In genomic region chrX:42686296-42686695, GRCh38 we compare ENCODE assay signal across 14 cellular contexts.
A peak's percentile ranks its signal among the peaks of the same experiment; 100 is the strongest.
DNase-seq lines count a peak whose midpoint lies in the region; ATAC-seq and TF ChIP-seq lines count a peak whose summit lies in the region.
"Had no signal": no experiment of that assay in that cellular context is flagged by ENCODE, and none has a peak within 500 bp of the region (broad histone marks: within the 10 kb centered on the region; RNA-seq: fewer than 3 reads in every experiment).

No MANE protein-coding gene starts in this region.

- no peak overlapping the region for H3K14ac ChIP-seq in trophoblast cell (ENCODE audit: low read length)

- in situ Hi-C loops in mammary epithelial cell (cut with MboI; ENCODE audit: low sequenced_read_pairs in 2 of 2), result no loop called here

- H3K4me2 ChIP-seq in mammary epithelial cell (ENCODE audit: insufficient read depth, low read depth, low read length) (no peak overlapping the region), trophoblast cell (ENCODE audit: low read length) (no peak overlapping the region)
- H3K4me2 ChIP-seq: BLaER1 treated with 17β-estradiol and CSF1 and Interleukin-3, amounts not matched to agents 10 nM and 100 nM had no signal

- H4K91ac ChIP-seq in trophoblast cell (ENCODE audit: low read depth, low read length), result no peak overlapping the region

- no peak overlapping the region for H3K23ac ChIP-seq in trophoblast cell (ENCODE audit: low read length)

- H2AFZ ChIP-seq in mammary epithelial cell (ENCODE audit: low read depth, low read length), result peak overlapping the region; percentile 41
- H2AFZ ChIP-seq in trophoblast cell (ENCODE audit: insufficient read depth, low read length, poor library complexity), result no peak overlapping the region
- H2AFZ ChIP-seq: GM23248 had no signal

- 14% methylated on average over 1 of the region's 1 CpG for whole genome bisulfite sequencing in mammary epithelial cell (ENCODE audit: low coverage, missing lambda C conversion rate)
- WGBS in trophoblast cell (ENCODE audit: extremely low coverage, insufficient coverage, insufficient read length), result no CpG with 5 or more reads among the region's 1 CpG
- 76 to 84% methylated on average over 1 of the region's 1 CpG for WGBS in heart right ventricle, 2 donors

- no peak overlapping the region for H2BK12ac ChIP-seq in trophoblast cell (ENCODE audit: low read length)

- TF ChIP-seq CTCF in mammary epithelial cell (conservative IDR thresholded peaks at IDR 0.05 in 1 of 2, IDR thresholded peaks at IDR 0.05 in 1 of 2; ENCODE audit: extremely low read depth in 1 of 2, insufficient read depth in 1 of 2, low read depth in 1 of 2, low read length in 2 of 2) (no peak), breast epithelium (IDR thresholded peaks at IDR 0.05) (no peak), epithelial cell of esophagus (IDR thresholded peaks at IDR 0.05; ENCODE audit: insufficient read depth, low read depth, low read length, missing control alignments) (no peak), heart right ventricle (IDR thresholded peaks at IDR 0.05) (no peak)

- no peaks in the 10 kb centered on the region for H3K36me3 ChIP-seq in mammary epithelial cell (ENCODE audit: insufficient read depth, low read length)
- no peaks in the 10 kb centered on the region for H3K36me3 ChIP-seq in breast epithelium
- no peaks in the 10 kb centered on the region for H3K36me3 ChIP-seq in trophoblast cell (ENCODE audit: control insufficient read depth in 1 of 2, insufficient read depth in 2 of 2, low read length in 2 of 2)
- no peaks in the 10 kb centered on the region for H3K36me3 ChIP-seq in heart right ventricle
- H3K36me3 ChIP-seq: BLaER1 treated with 17β-estradiol and CSF1 and Interleukin-3, amounts not matched to agents 10 nM and 100 nM; HAP-1 had no signal

- no peak overlapping the region for H3K9ac ChIP-seq in mammary epithelial cell (ENCODE audit: insufficient read depth, low read length)
- no peak overlapping the region for H3K9ac ChIP-seq in trophoblast cell (ENCODE audit: low read length)
- H3K9ac ChIP-seq: BLaER1 treated with 17β-estradiol and CSF1 and Interleukin-3, amounts not matched to agents 10 nM and 100 nM; GM23248 had no signal

- BruUV-seq in mammary epithelial cell (replicated peaks; lab: Mats Ljungman, UMichigan), result no TSS peak

- H3K9me3 ChIP-seq in mammary epithelial cell (replicated peaks; ENCODE audit: insufficient read depth, low read length) (no peaks in the 10 kb centered on the region), breast epithelium (no peaks in the 10 kb centered on the region), trophoblast cell (ENCODE audit: insufficient read depth, low read depth, low read length) (no peaks in the 10 kb centered on the region), heart right ventricle (no peaks in the 10 kb centered on the region)
- H3K9me3 ChIP-seq: BLaER1 treated with 17β-estradiol and CSF1 and Interleukin-3, amounts not matched to agents 10 nM and 100 nM; HAP-1 had no signal

- H3K27ac ChIP-seq in mammary epithelial cell (ENCODE audit: insufficient read depth, low read depth, low read length) (no peak overlapping the region), breast epithelium (no peak overlapping the region), trophoblast cell (ENCODE audit: low read depth, low read length) (peak overlapping the region; percentile 65), heart right ventricle (no peak overlapping the region)
- H3K27ac ChIP-seq: 22Rv1; BLaER1 treated with 17β-estradiol and CSF1 and Interleukin-3, amounts not matched to agents 10 nM and 100 nM; GM23248 had no signal

- H3K79me2 ChIP-seq in mammary epithelial cell (ENCODE audit: insufficient read depth, low read length) (no peaks in the 10 kb centered on the region), trophoblast cell (ENCODE audit: control insufficient read depth, insufficient read depth, low read length, poor library complexity) (no peaks in the 10 kb centered on the region)

- H4K12ac ChIP-seq in trophoblast cell (ENCODE audit: low read depth, low read length), result no peak overlapping the region

- no peaks in the 10 kb centered on the region for H3K79me1 ChIP-seq in trophoblast cell (ENCODE audit: low read length)

- CTCF ChIA-PET in mammary epithelial cell (lab: Charles Lee; ENCODE audit: low non-redundant PET), result no interaction called here

- H3K4me1 ChIP-seq in mammary epithelial cell (ENCODE audit: insufficient read depth, low read length) (no peaks in the 10 kb centered on the region), breast epithelium (no peaks in the 10 kb centered on the region), trophoblast cell (ENCODE audit: control insufficient read depth in 1 of 2, insufficient read depth in 2 of 2, low read length in 2 of 2) (no peaks in the 10 kb centered on the region), heart right ventricle (no peaks in the 10 kb centered on the region)
- H3K4me1 ChIP-seq: BLaER1 treated with 17β-estradiol and CSF1 and Interleukin-3, amounts not matched to agents 10 nM and 100 nM had no signal

- no peak for TF ChIP-seq POLR2A in breast epithelium (IDR thresholded peaks at IDR 0.05)

- intact Hi-C loops in mammary epithelial cell (cut with micrococcal nuclease), result loop anchor here (10.0 kb wide), 1 partner anchor 869 kb away; no protein-coding TSS in a partner anchor
- intact Hi-C loops in breast epithelium (cut with DNase I; ENCODE audit: low total_unique reads), result no loop called here
- intact Hi-C loops in heart right ventricle (cut with DNase I), result no loop called here

- no peak overlapping the region for H2BK120ac ChIP-seq in trophoblast cell (ENCODE audit: insufficient read depth, low read length, poor library complexity)

- dilution Hi-C loops in mammary epithelial cell (cut with HindIII; ENCODE audit: low sequenced_read_pairs), result no loop called here

- ATAC-seq in heart right ventricle, result no peak
- ATAC-seq: CD8-positive, alpha-beta T cell had no signal

- no peak overlapping the region for H3K18ac ChIP-seq in trophoblast cell (ENCODE audit: low read length)

- peaks cover 2% of the 10 kb centered on the region for H3K27me3 ChIP-seq in mammary epithelial cell (ENCODE audit: insufficient read depth, low read length)
- H3K27me3 ChIP-seq in breast epithelium, result peaks cover 0 to 10% of the 10 kb centered on the region in 2 donors
- H3K27me3 ChIP-seq in trophoblast cell (ENCODE audit: insufficient read depth, low read length), result no peaks in the 10 kb centered on the region
- peaks cover 0 to 9% (median 0%) of the 10 kb centered on the region in 7 donors for H3K27me3 ChIP-seq in heart right ventricle

- H2BK5ac ChIP-seq in trophoblast cell (ENCODE audit: low read depth, low read length, poor library complexity), result no peak overlapping the region

- DNase-seq in mammary epithelial cell, result no peak
- DNase-seq in breast epithelium (ENCODE audit: low spot score in 2 of 2), result no peak
- peak; percentile 72 for DNase-seq in epithelial cell of esophagus (ENCODE audit: low read depth)
- peak in 1 of 2 donors; percentile 9 for DNase-seq in trophoblast cell
- DNase-seq in heart right ventricle, result no peak
- no peak for DNase-seq in D341Med (ENCODE audit: low spot score)
- no peak for DNase-seq in middle frontal gyrus (ENCODE audit: extremely low spot score, low spot score)
- DNase-seq: Calu3; CD8-positive, alpha-beta T cell; DMS 273 treated with DMSO at 0.1 percent for 48 hours had no signal

- no peaks in the 10 kb centered on the region for H4K20me1 ChIP-seq in mammary epithelial cell (ENCODE audit: insufficient read depth, low read length)
- H4K20me1 ChIP-seq: BLaER1 treated with 17β-estradiol and CSF1 and Interleukin-3, amounts not matched to agents 10 nM and 100 nM had no signal

- no peak overlapping the region for H3K4ac ChIP-seq in trophoblast cell (ENCODE audit: low read depth, low read length)

- no peak overlapping the region for H4K8ac ChIP-seq in trophoblast cell (ENCODE audit: low read depth, low read length)

- H3K4me3 ChIP-seq in mammary epithelial cell (replicated peaks in 1 of 3; ENCODE audit: insufficient read depth in 1 of 3, low read depth in 2 of 3, low read length in 3 of 3) (no peak overlapping the region), breast epithelium (no peak overlapping the region), epithelial cell of esophagus (ENCODE audit: low read length) (no peak overlapping the region), trophoblast cell (ENCODE audit: low read depth, low read length) (no peak overlapping the region), heart right ventricle (no peak overlapping the region)
- H3K4me3 ChIP-seq: BLaER1 treated with 17β-estradiol and CSF1 and Interleukin-3, amounts not matched to agents 10 nM and 100 nM; GM23248; HAP-1 had no signal

- H2AK5ac ChIP-seq in trophoblast cell (ENCODE audit: low read length), result no peak overlapping the region
